16 cellular contexts compared by ENCODE assay signal in the genomic region with DNA sequence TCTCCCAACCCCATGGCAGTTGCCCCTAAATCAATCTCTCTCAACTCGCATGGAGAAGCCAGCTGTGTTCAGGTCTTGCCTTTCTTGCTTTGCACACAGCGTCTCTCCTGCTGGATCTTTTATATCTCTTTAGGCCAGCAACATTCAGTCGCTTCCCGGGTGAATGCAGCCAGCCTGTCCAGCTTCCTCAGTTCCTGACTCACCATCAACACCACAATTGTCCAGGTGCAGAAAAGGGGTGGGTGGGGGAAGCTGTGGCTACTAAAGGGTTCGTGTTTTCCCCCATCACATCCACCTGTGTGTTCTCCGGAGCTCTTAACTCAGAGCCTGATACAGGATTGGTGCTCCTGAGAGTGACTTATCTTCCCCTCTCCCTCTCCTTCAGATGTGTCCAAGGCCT. TPM values are rescaled to one million over a fixed set of nuclear protein-coding genes. Genes with fewer than 3 reads are reported as not detected.
DNase-seq lines count a peak whose midpoint lies in the region; ATAC-seq and TF ChIP-seq lines count a peak whose summit lies in the region.
"Had no signal": no experiment of that assay in that cellular context is flagged by ENCODE, and none has a peak within 500 bp of the region (broad histone marks: within the 10 kb centered on the region; RNA-seq: fewer than 3 reads in every experiment).

No MANE protein-coding gene starts in this region.

- H3K79me2 ChIP-seq in SK-N-SH (ENCODE audit: insufficient read depth) (peaks cover 52% of the 10 kb centered on the region), PC-9 (ENCODE audit: low read depth) (0 out of 2 replicates have a peak, but pooled peaks cover 8% of the 10 kb centered on the region)

- no peak for DNase-seq in SK-N-SH
- no peak for DNase-seq in HFFc6
- DNase-seq in PC-9 = no peak
- no peak for DNase-seq in activated gamma-delta T cell treated with Interleukin-2 at 50 U/mL for 16 hours
- DNase-seq in NCI-H1048 (lab: John Stamatoyannopoulos, UW) = no peak
- no peak for DNase-seq in activated effector memory CD4-positive, alpha-beta T cell treated with anti-CD3 and anti-CD28 coated beads, Interleukin-2, amount 50 U/mL, for 16 hours
- DNase-seq: CD4-positive, alpha-beta memory T cell; DMS79 treated with DMSO at 0.1 percent for 48 hours; H7 had no signal

- H3K4me3 Mint-ChIP-seq in HFFc6 = peak overlapping the region; percentile 75
- H3K4me3 Mint-ChIP-seq: CD4-positive, alpha-beta memory T cell had no signal

- H3K9me3 ChIP-seq in SK-N-SH (no peaks in the 10 kb centered on the region), PC-9 (ENCODE audit: insufficient read depth, low read depth) (no peaks in the 10 kb centered on the region)

- intact Hi-C loops in PC-9 (cut with micrococcal nuclease; ENCODE audit: unreplicated experiment) = loop anchor here (5.0 kb wide), 2 partner anchors 169 to 259 kb away; no protein-coding TSS in a partner anchor

- H3K4me2 ChIP-seq in SK-N-SH = peak overlapping the region; percentile 48; the same call in 1 of the 2 replicates
- H3K4me2 ChIP-seq in PC-9 = no peak overlapping the region
- H3K4me2 ChIP-seq: BLaER1 had no signal

- TF ChIP-seq EP300 in SK-N-SH (IDR thresholded peaks at IDR 0.05; ENCODE audit: borderline replicate concordance in 1 of 2, low read depth in 1 of 2, low read length in 1 of 2) = no peak

- H4K20me1 ChIP-seq in SK-N-SH (ENCODE audit: insufficient read depth) (peaks cover 5% of the 10 kb centered on the region), PC-9 (ENCODE audit: insufficient read depth) (no peaks in the 10 kb centered on the region)

- peaks cover 43% of the 10 kb centered on the region for H3F3A ChIP-seq in SK-N-SH (replicated peaks; ENCODE audit: insufficient read depth)
- H3F3A ChIP-seq in PC-9 (ENCODE audit: insufficient read depth, low read depth) = peaks cover 28% of the 10 kb centered on the region

- H2AFZ ChIP-seq in SK-N-SH (ENCODE audit: low read depth) (no peak overlapping the region), PC-9 (no peak overlapping the region)

- no peaks in the 10 kb centered on the region for H3K36me3 ChIP-seq in SK-N-SH (replicated peaks in 1 of 2; ENCODE audit: control insufficient read depth in 1 of 2, insufficient read depth in 2 of 2, low read length in 1 of 2)
- no peaks in the 10 kb centered on the region for H3K36me3 ChIP-seq in PC-9 (ENCODE audit: low read depth)
- H3K36me3 ChIP-seq: BLaER1 had no signal

- peak overlapping the region; percentile 91 for H3K27ac Mint-ChIP-seq in HFFc6
- H3K27ac Mint-ChIP-seq: CD4-positive, alpha-beta memory T cell had no signal

- TF ChIP-seq RAD21 in SK-N-SH (IDR thresholded peaks at IDR 0.05; ENCODE audit: low read length) = no peak

- WGBS in SK-N-SH (ENCODE audit: low lambda C conversion rate) = 83% methylated on average over 5 of the region's 6 CpGs

- no peaks in the 10 kb centered on the region for H3K9me3 Mint-ChIP-seq in HFFc6
- H3K9me3 Mint-ChIP-seq: CD4-positive, alpha-beta memory T cell had no signal

- H3K36me3 Mint-ChIP-seq in HFFc6 (ENCODE audit: low read depth) = no peaks in the 10 kb centered on the region; the same call in 1 of the 2 replicates
- H3K36me3 Mint-ChIP-seq: CD14-positive monocyte; CD4-positive, alpha-beta memory T cell had no signal

- CTCF ChIA-PET in SK-N-SH (lab: Yijun Ruan, JAX) (interaction anchor here (1.0 to 3.0 kb wide), 3 partner anchors 12 to 342 kb away, joined by 3 to 10 read pairs (median 6); no protein-coding TSS in a partner anchor), PC-9 (lab: Charles Lee) (interaction anchor here (0.6 kb wide), 1 partner anchor 294 kb away, joined by 3 read pairs; no protein-coding TSS in a partner anchor)

- H3K4me3 ChIP-seq in SK-N-SH (ENCODE audit: low read depth in 2 of 2, low read length in 1 of 2) (no peak overlapping the region), PC-9 (no peak overlapping the region)
- H3K4me3 ChIP-seq: BLaER1, GM12878 had no signal

- BruUV-seq in PC-9 (replicated peaks; lab: Mats Ljungman, UMichigan) = no TSS peak

- H3K9me2 ChIP-seq in SK-N-SH (no peaks in the 10 kb centered on the region), PC-9 (ENCODE audit: insufficient read depth) (no peaks in the 10 kb centered on the region)

- no peak for TF ChIP-seq CTCF in SK-N-SH (IDR thresholded peaks at IDR 0.05)
- no peak for TF ChIP-seq CTCF in HFFc6 (IDR thresholded peaks at IDR 0.05)
- no peak for TF ChIP-seq CTCF in PC-9 (conservative IDR thresholded peaks at IDR 0.05)

- H3K27me3 ChIP-seq in SK-N-SH (ENCODE audit: insufficient read depth) = no peaks in the 10 kb centered on the region
- H3K27me3 ChIP-seq in PC-9 (ENCODE audit: insufficient read depth, low read depth) = no peaks in the 10 kb centered on the region

- H3K9ac ChIP-seq in SK-N-SH = peak overlapping the region; percentile 71; the same call in 1 of the 2 replicates
- H3K9ac ChIP-seq: BLaER1 had no signal

- peaks cover 3% of the 10 kb centered on the region; the same call in 1 of the 2 replicates for H3K27me3 Mint-ChIP-seq in HFFc6 (ENCODE audit: insufficient read depth)

- ATAC-seq in SK-N-SH treated with all-trans-retinoic acid at 6 μM for 48 hours = no peak
- ATAC-seq: GM12878, HCT116, HepG2 had no signal

- H3K4me1 Mint-ChIP-seq in HFFc6 (ENCODE audit: low read depth) = peaks cover 67% of the 10 kb centered on the region

- H3K4me1 ChIP-seq in SK-N-SH (ENCODE audit: control insufficient read depth in 1 of 2, insufficient read depth in 2 of 2, low read depth in 1 of 2, low read length in 1 of 2) (peaks cover 7 to 60% of the 10 kb centered on the region in 2 experiments; a peak in 3 of 4 replicates), PC-9 (replicated peaks; ENCODE audit: insufficient read depth) (peaks cover 54% of the 10 kb centered on the region)

- POLR2A ChIA-PET in SK-N-SH (lab: Yijun Ruan, JAX) = no interaction called here
- POLR2A ChIA-PET in PC-9 (lab: Charles Lee; ENCODE audit: unreplicated experiment) = no interaction called here

- H3K27ac ChIP-seq in SK-N-SH (ENCODE audit: low read depth in 2 of 2, low read length in 1 of 2) (peak overlapping the region in 1 of 2 experiments; percentile 94; a peak in 2 of 4 replicates), PC-9 (0 out of 2 replicates have a peak overlapping the region, but pooled peaks have one; percentile 81)
- H3K27ac ChIP-seq: 22Rv1, BLaER1 had no signal

TF ChIP-seq in SK-N-SH, 30 proteins besides CTCF, POLR2A, EP300 and RAD21:
- TF ChIP-seq USF2 (IDR thresholded peaks at IDR 0.05; ENCODE audit: borderline replicate concordance, low read depth, low read length) (no peak), MAX (IDR thresholded peaks at IDR 0.05; ENCODE audit: low read depth) (no peak), YY1 (IDR thresholded peaks at IDR 0.05; ENCODE audit: low read depth) (no peak), GABPA (IDR thresholded peaks at IDR 0.05; ENCODE audit: low read depth) (no peak)

TF ChIP-seq in SK-N-SH treated with all-trans-retinoic acid at 6 μM for 48 hours, 23 proteins besides CTCF, POLR2A, EP300 and RAD21 (continues in another document):
- TF ChIP-seq SNAI2 (CRISPR knock-in tag; IDR thresholded peaks at IDR 0.05) = no peak
- TF ChIP-seq OSR1 (CRISPR knock-in tag; IDR thresholded peaks at IDR 0.05) = no peak
- TF ChIP-seq CSRNP3 (CRISPR knock-in tag; IDR thresholded peaks at IDR 0.05) = no peak
- TF ChIP-seq ESRRG (CRISPR knock-in tag; IDR thresholded peaks at IDR 0.05) = no peak
- TF ChIP-seq CREB5 (CRISPR knock-in tag; IDR thresholded peaks at IDR 0.05; ENCODE audit: low read depth) = no peak
- no peak for TF ChIP-seq ZC3H10 (CRISPR knock-in tag; IDR thresholded peaks at IDR 0.05)
- no peak for TF ChIP-seq RARB (CRISPR knock-in tag; IDR thresholded peaks at IDR 0.05)
- TF ChIP-seq BACH2 (CRISPR knock-in tag; IDR thresholded peaks at IDR 0.05; ENCODE audit: borderline replicate concordance) = no peak

RNA-seq across cellular contexts. Expression of gene KIAA1549L, which starts 2.3 kb away (rescaled TPM):
- 14.8 and 15.9 TPM in 2 replicates for polyA plus RNA-seq in SK-N-SH (2012; rRNA removed)
- polyA plus RNA-seq in SK-N-SH (2012; cell fraction: cytosol; rRNA removed) = 11.4 and 15.1 TPM in 2 replicates
- polyA plus RNA-seq in SK-N-SH (2012; cell fraction: nucleus; rRNA removed) = 12.6 and 16.6 TPM in 2 replicates
- 10 to 100 TPM; 41.5 to 53.5 (median 46.7) TPM for total RNA-seq in HFFc6 (2021; fragmentation: NEBNext Ultra II Directional; extraction: Animal tissue kit (Norgen Biotek cat#: 25700))
- total RNA-seq in PC-9 (2021) = 2.0 and 3.5 TPM in 2 replicates
- total RNA-seq: CD4-positive, alpha-beta memory T cell had no signal
- polyA plus RNA-seq: CD14-positive monocyte; CD4-positive, alpha-beta memory T cell had no signal
